In genomic region chr1:11550664-11551283, GRCh38 we compare ENCODE assay signal across 9 cellular contexts.
DNase-seq lines count a peak whose midpoint lies in the region; ATAC-seq and TF ChIP-seq lines count a peak whose summit lies in the region.
"Had no signal": no experiment of that assay in that cellular context is flagged by ENCODE, and none has a peak within 500 bp of the region (broad histone marks: within the 10 kb centered on the region; RNA-seq: fewer than 3 reads in every experiment).

No MANE protein-coding gene starts in this region.

- TF ChIP-seq CTCF in SK-N-SH (IDR thresholded peaks at IDR 0.05) (no peak), neural progenitor cell (IDR thresholded peaks at IDR 0.05) (no peak)

- WGBS in SK-N-SH (ENCODE audit: low lambda C conversion rate): 40% methylated on average over 12 of the region's 12 CpGs

- no peak for ATAC-seq in GM19455 (IDR thresholded peaks at IDR 0.05; ENCODE audit: unreplicated experiment)

- H3K9me3 ChIP-seq in SK-N-SH: no peaks in the 10 kb centered on the region
- no peaks in the 10 kb centered on the region for H3K9me3 ChIP-seq in neural progenitor cell (ENCODE audit: low read depth)

- H3K4me3 Mint-ChIP-seq in neural progenitor cell: no peak overlapping the region
- H3K4me3 Mint-ChIP-seq: naive B cell had no signal

- no peak for TF ChIP-seq RAD21 in SK-N-SH (IDR thresholded peaks at IDR 0.05; ENCODE audit: low read length)

- H3K4me2 ChIP-seq in SK-N-SH (no peak overlapping the region), neural progenitor cell (no peak overlapping the region)

- no peak overlapping the region for H3K27ac ChIP-seq in SK-N-SH (ENCODE audit: low read depth in 2 of 2, low read length in 1 of 2)
- H3K27ac ChIP-seq in neural progenitor cell: no peak overlapping the region

- peaks cover 18% of the 10 kb centered on the region for H3K27me3 Mint-ChIP-seq in neural progenitor cell (ENCODE audit: insufficient read depth, low read depth)

- no peaks in the 10 kb centered on the region for H3K36me3 Mint-ChIP-seq in neural progenitor cell

- H4K20me1 ChIP-seq in SK-N-SH (ENCODE audit: insufficient read depth) (no peaks in the 10 kb centered on the region), neural progenitor cell (ENCODE audit: low read depth) (peaks cover 15% of the 10 kb centered on the region)

- peak; percentile 40 for DNase-seq in SIG-M5 treated with dmso at 0.1 percent for 504 hours (lab: John Stamatoyannopoulos, UW; ENCODE audit: unreplicated experiment)
- no peak for DNase-seq in SIG-M5 (lab: John Stamatoyannopoulos, UW)
- no peak for DNase-seq in SK-N-SH
- peak; percentile 64 to 67 for DNase-seq in erythroblast (lab: John Stamatoyannopoulos, UW)
- DNase-seq in neural progenitor cell (ENCODE audit: low spot score): peak; percentile 97
- no peak for DNase-seq in effector CD8-positive, alpha-beta T cell (lab: John Stamatoyannopoulos, UW)
- no peak for DNase-seq in NCI-H69 (lab: John Stamatoyannopoulos, UW)
- DNase-seq: naive B cell had no signal

- no peak for TF ChIP-seq EP300 in SK-N-SH (IDR thresholded peaks at IDR 0.05; ENCODE audit: borderline replicate concordance in 1 of 2, low read depth in 1 of 2, low read length in 1 of 2)

- H3K79me2 ChIP-seq in SK-N-SH (ENCODE audit: insufficient read depth) (no peaks in the 10 kb centered on the region), neural progenitor cell (ENCODE audit: low read depth) (no peaks in the 10 kb centered on the region)

- no peaks in the 10 kb centered on the region for H3K4me1 Mint-ChIP-seq in neural progenitor cell
- H3K4me1 Mint-ChIP-seq: naive B cell had no signal

- H3K36me3 ChIP-seq in SK-N-SH (replicated peaks in 1 of 2; ENCODE audit: control insufficient read depth in 1 of 2, insufficient read depth in 2 of 2, low read length in 1 of 2) (no peaks in the 10 kb centered on the region), neural progenitor cell (no peaks in the 10 kb centered on the region)

- H3K9ac ChIP-seq in SK-N-SH (no peak overlapping the region), neural progenitor cell (no peak overlapping the region)

- CTCF ChIA-PET in SK-N-SH (lab: Yijun Ruan, JAX): interaction anchor here (0.9 kb wide), 1 partner anchor 92 kb away, joined by 3 read pairs; no protein-coding TSS in a partner anchor

- peaks cover 0 to 8% of the 10 kb centered on the region in 2 experiments; a peak in 1 of 4 replicates for H3K4me1 ChIP-seq in SK-N-SH (ENCODE audit: control insufficient read depth in 1 of 2, insufficient read depth in 2 of 2, low read depth in 1 of 2, low read length in 1 of 2)
- H3K4me1 ChIP-seq in neural progenitor cell: no peaks in the 10 kb centered on the region

- H2AFZ ChIP-seq in SK-N-SH (ENCODE audit: low read depth) (no peak overlapping the region), neural progenitor cell (replicated peaks) (no peak overlapping the region)

- no peak overlapping the region for H3K27ac Mint-ChIP-seq in neural progenitor cell
- H3K27ac Mint-ChIP-seq: naive B cell had no signal

- no peaks in the 10 kb centered on the region for H3K27me3 ChIP-seq in SK-N-SH (ENCODE audit: insufficient read depth)
- H3K27me3 ChIP-seq in neural progenitor cell: peaks cover 51% of the 10 kb centered on the region

- H3K9me3 Mint-ChIP-seq in neural progenitor cell: no peaks in the 10 kb centered on the region

- H3K4me3 ChIP-seq in SK-N-SH (ENCODE audit: low read depth in 2 of 2, low read length in 1 of 2) (no peak overlapping the region), neural progenitor cell (no peak overlapping the region)

- H3F3A ChIP-seq in SK-N-SH (replicated peaks; ENCODE audit: insufficient read depth): no peaks in the 10 kb centered on the region
- H3F3A ChIP-seq in neural progenitor cell (ENCODE audit: low read depth): peaks cover 5% of the 10 kb centered on the region

- POLR2A ChIA-PET in SK-N-SH (lab: Yijun Ruan, JAX): no interaction called here

- no peak for TF ChIP-seq POLR2A in erythroblast (IDR thresholded peaks at IDR 0.05; ENCODE audit: low read length)

- H3K9me2 ChIP-seq in SK-N-SH: no peaks in the 10 kb centered on the region

TF ChIP-seq in SK-N-SH, 30 proteins besides CTCF, POLR2A, EP300 and RAD21:
- TF ChIP-seq IRF3 (IDR thresholded peaks at IDR 0.05; ENCODE audit: low read depth, low read length): no peak
- no peak for TF ChIP-seq FOXM1 (IDR thresholded peaks at IDR 0.05; ENCODE audit: low read depth)
- peak; percentile 99 for TF ChIP-seq REST (IDR thresholded peaks at IDR 0.05; ENCODE audit: low read depth, low read length)
TF ChIP-seq in SK-N-SH: peak in this region for 1.

Comparison
In these comparisons a context has a peak if more than half of its experiments do, and no peak if none do; other contexts are left out.
1. DNase-seq: peak in SIG-M5 treated with dmso at 0.1 percent for 504 hours (single experiment), erythroblast (2 of 2) and neural progenitor cell (single experiment); none in SIG-M5 (single experiment), SK-N-SH (single experiment), effector CD8-positive, alpha-beta T cell (single experiment) and NCI-H69 (single experiment).